In the genomic region with DNA sequence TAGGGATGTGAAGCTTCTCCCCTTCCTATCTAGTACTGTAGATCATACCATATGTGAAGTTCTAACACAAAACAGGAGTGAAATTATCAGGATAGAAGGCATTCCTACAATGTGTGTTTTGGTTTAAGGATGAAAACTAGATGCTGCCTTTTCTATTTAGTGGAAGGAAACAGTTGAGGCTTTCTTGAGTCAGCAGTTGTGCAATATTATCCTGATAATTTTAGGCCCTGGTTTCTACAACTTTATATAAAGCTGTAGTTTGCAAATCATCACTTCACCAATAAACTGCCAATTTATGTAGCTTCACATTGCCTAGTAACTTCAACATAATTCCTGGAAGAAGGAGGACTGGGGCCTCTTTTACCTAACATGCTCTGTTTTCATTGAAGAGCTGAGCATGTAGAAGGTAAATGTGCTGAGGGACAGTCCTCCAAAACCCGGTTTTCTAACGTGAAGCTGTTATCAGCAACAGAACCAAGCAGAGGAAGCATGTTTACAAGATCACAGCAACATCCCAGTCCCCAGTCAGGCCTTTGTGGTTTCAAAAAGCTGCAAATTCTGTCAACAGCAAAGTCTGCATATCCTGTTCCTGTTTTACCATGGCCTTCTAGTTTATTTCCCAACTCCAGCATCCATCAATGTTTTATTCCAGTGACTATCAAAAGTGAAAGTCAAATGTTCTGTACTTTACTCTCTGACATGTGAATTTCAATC, we compare ENCODE assay signal across 8 cellular contexts.
DNase-seq lines count a peak whose midpoint lies in the region; ATAC-seq, FAIRE-seq and TF ChIP-seq lines count a peak whose summit lies in the region.

No MANE protein-coding gene starts in this region.

- no peaks in the 10 kb centered on the region for H3K36me3 ChIP-seq in right lobe of liver

- peak overlapping the region in 2 of 3 donors; percentile 14 for H3K27ac ChIP-seq in right lobe of liver

- TF ChIP-seq CTCF in right lobe of liver (IDR thresholded peaks at IDR 0.05) = no peak

- no peak for DNase-seq in GM12892 (ENCODE audit: insufficient read length)
- DNase-seq in SKM-1 treated with dmso at 0.1 percent for 144 hours (lab: John Stamatoyannopoulos, UW; ENCODE audit: unreplicated experiment) = peak; percentile 96
- no peak for DNase-seq in right lobe of liver
- DNase-seq in activated T-cell treated with anti-CD3 and anti-CD28 coated beads, Interleukin-2, amount 50 U/mL, for 1 hour = no peak
- no peak for DNase-seq in stimulated activated CD4-positive, alpha-beta T cell treated with anti-CD3 and anti-CD28 coated beads, Interleukin-4, amount 100 ng/mL, for 4 hours
- DNase-seq in NCI-H2171 treated with DMSO at 0.1 percent for 48 hours (lab: John Stamatoyannopoulos, UW) = no peak

- H3K27me3 ChIP-seq in right lobe of liver = no peaks in the 10 kb centered on the region

- intact Hi-C loops in right lobe of liver (cut with DNase I) = no loop called here

- WGBS in right lobe of liver (ENCODE audit: insufficient coverage, low coverage, low lambda C conversion rate, missing lambda C conversion rate) = 0% methylated on average over 2 of the region's 2 CpGs

- no peak overlapping the region for H3K4me3 ChIP-seq in right lobe of liver

- no peaks in the 10 kb centered on the region for H3K4me1 ChIP-seq in right lobe of liver

- peak; percentile 87 for FAIRE-seq in GM12892 (lab: Jason Lieb, UNC)

- no peaks in the 10 kb centered on the region for H3K9me3 ChIP-seq in right lobe of liver

- TF ChIP-seq POLR2A in GM12892 (IDR thresholded peaks at IDR 0.05; ENCODE audit: low read depth, low read length) (no peak), right lobe of liver (IDR thresholded peaks at IDR 0.05) (no peak)

- peak; percentile 51 for ATAC-seq in HG02884 (IDR thresholded peaks at IDR 0.05; ENCODE audit: unreplicated experiment)
- peak; percentile 65 to 85 (median 78) for ATAC-seq in right lobe of liver
- ATAC-seq in HG03025 (IDR thresholded peaks at IDR 0.05; ENCODE audit: low FRiP score, unreplicated experiment) = no peak
